18 cellular contexts compared by ENCODE assay signal in the genomic region with DNA sequence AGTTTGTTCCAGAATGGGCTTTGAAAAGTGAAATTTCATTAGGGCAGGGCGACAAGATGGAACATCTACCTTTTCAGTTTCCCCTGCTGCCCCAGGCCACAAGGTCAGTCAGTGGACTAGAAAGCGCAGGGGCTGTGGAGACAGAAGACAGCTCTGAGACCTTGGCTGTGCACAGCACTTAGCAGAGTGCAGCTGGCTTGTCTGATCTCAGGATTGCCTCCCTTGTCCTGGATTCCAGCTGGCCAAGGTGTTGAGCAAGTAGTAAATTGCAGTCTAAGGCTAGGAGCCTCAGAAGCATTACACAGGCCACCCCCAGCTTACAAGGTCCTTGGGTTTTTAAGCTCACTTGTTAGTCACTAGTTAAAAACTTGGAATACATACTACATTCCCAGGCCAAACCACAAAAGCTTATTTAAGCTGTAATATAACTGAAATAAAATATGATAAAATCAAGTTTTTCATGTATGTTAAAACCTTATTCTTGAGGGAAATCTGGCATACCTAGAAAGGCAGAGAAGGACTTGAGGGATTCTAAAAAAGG.
DNase-seq lines count a peak whose midpoint lies in the region; FAIRE-seq and TF ChIP-seq lines count a peak whose summit lies in the region.
"Had no signal": no experiment of that assay in that cellular context is flagged by ENCODE, and none has a peak within 500 bp of the region (broad histone marks: within the 10 kb centered on the region; RNA-seq: fewer than 3 reads in every experiment).

No MANE protein-coding gene starts in this region.

- H3K4ac ChIP-seq in mesenchymal stem cell (ENCODE audit: low read depth in 1 of 2, low read length in 2 of 2), result no peak overlapping the region

- H3K27ac Mint-ChIP-seq in immature natural killer cell, result no peak overlapping the region
- H3K27ac Mint-ChIP-seq: activated CD4-positive, alpha-beta T cell treated with anti-CD3 and anti-CD28 coated beads, Interleukin-2, amount 10 ng/mL, durations not matched to agents 24 days and 14 days; CD4-positive, alpha-beta memory T cell had no signal

- FAIRE-seq in H54 (lab: Jason Lieb, UNC), result no peak
- FAIRE-seq: RCC 7860, urothelium cell line had no signal

- H3K36me3 Mint-ChIP-seq in immature natural killer cell, result no peaks in the 10 kb centered on the region
- H3K36me3 Mint-ChIP-seq: CD4-positive, alpha-beta memory T cell had no signal

- H2BK5ac ChIP-seq in mesenchymal stem cell (ENCODE audit: low read depth, low read length, poor library complexity, severe bottlenecking), result no peak overlapping the region

- no peaks in the 10 kb centered on the region for H3K9me3 ChIP-seq in mesenchymal stem cell (ENCODE audit: control insufficient read depth, low read length)

- no peaks in the 10 kb centered on the region for H3K4me1 ChIP-seq in mesenchymal stem cell (ENCODE audit: control insufficient read depth, insufficient read depth, low read depth, low read length)

- 86% methylated on average over 2 of the region's 2 CpGs for WGBS in mesenchymal stem cell

- no peak overlapping the region for H3K9ac ChIP-seq in mesenchymal stem cell (ENCODE audit: low read length)

- peak overlapping the region in 1 of 2 experiments; percentile 42 for H2BK12ac ChIP-seq in mesenchymal stem cell (ENCODE audit: low read length in 2 of 2)

- H2BK120ac ChIP-seq in mesenchymal stem cell (ENCODE audit: low read depth, low read length), result no peak overlapping the region

- peak overlapping the region in 1 of 2 experiments; percentile 50 for H3K18ac ChIP-seq in mesenchymal stem cell (ENCODE audit: low read depth in 1 of 2, low read length in 2 of 2)

- no peak overlapping the region for H3K4me3 Mint-ChIP-seq in immature natural killer cell
- H3K4me3 Mint-ChIP-seq: activated CD4-positive, alpha-beta T cell treated with anti-CD3 and anti-CD28 coated beads, Interleukin-2, amount 10 ng/mL, durations not matched to agents 24 days and 14 days; CD4-positive, alpha-beta memory T cell had no signal

- peaks cover 0 to 10% (median 5%) of the 10 kb centered on the region in 3 donors for H3K27me3 Mint-ChIP-seq in immature natural killer cell (ENCODE audit: low read depth in 3 of 3)
- H3K27me3 Mint-ChIP-seq: activated CD4-positive, alpha-beta T cell treated with anti-CD3 and anti-CD28 coated beads, Interleukin-2, amount 10 ng/mL, durations not matched to agents 24 days and 14 days had no signal

- no peak for TF ChIP-seq CTCF in AG10803 (conservative IDR thresholded peaks at IDR 0.05; ENCODE audit: low read length)
- no peak for TF ChIP-seq CTCF in cardiac fibroblast (IDR thresholded peaks at IDR 0.05; ENCODE audit: low read depth, low read length)
- TF ChIP-seq CTCF in GM10266 (IDR thresholded peaks at IDR 0.05; ENCODE audit: control insufficient read depth, insufficient read depth, low read depth, missing control alignments), result no peak

- DNase-seq in AG10803 (ENCODE audit: low read depth) (peak; percentile 55), M059J (ENCODE audit: low read depth) (peak; percentile 72), cardiac fibroblast (ENCODE audit: low read depth in 2 of 2) (peak; percentile 2 to 25), mesenchymal stem cell (peak; percentile 80), H54 (ENCODE audit: insufficient read length, low spot score) (no peak), immature natural killer cell (no peak), ureter (ENCODE audit: low spot score) (no peak), GM10266 (ENCODE audit: extremely low spot score) (no peak)
- DNase-seq: activated CD4-positive, alpha-beta T cell treated with anti-CD3 and anti-CD28 coated beads, Interleukin-2, amount 10 ng/mL, durations not matched to agents 24 days and 14 days; activated effector memory CD4-positive, alpha-beta T cell treated with anti-CD3 and anti-CD28 coated beads, Interleukin-2, amount 50 U/mL, for 16 hours; amygdala; CD4-positive, alpha-beta memory T cell; foreskin melanocyte; NCI-H187 treated with DMSO at 0.1 percent for 48 hours; NCI-H345; substantia nigra had no signal

- TF ChIP-seq POLR2A in H54 (IDR thresholded peaks at IDR 0.05; ENCODE audit: low read depth, low read length), result no peak

- no peak overlapping the region for H3K27ac ChIP-seq in mesenchymal stem cell (ENCODE audit: low read length, poor library complexity, severe bottlenecking)

- no peak overlapping the region for H4K91ac ChIP-seq in mesenchymal stem cell (ENCODE audit: low read length)

- no peaks in the 10 kb centered on the region for H3K27me3 ChIP-seq in mesenchymal stem cell (ENCODE audit: control insufficient read depth in 1 of 2, insufficient read depth in 1 of 2, low read length in 2 of 2)

- H4K8ac ChIP-seq in mesenchymal stem cell (ENCODE audit: low read length), result peak overlapping the region; percentile 82

- H3K79me1 ChIP-seq in mesenchymal stem cell (replicated peaks; ENCODE audit: low read length, poor library complexity, severe bottlenecking), result no peaks in the 10 kb centered on the region

- no peak overlapping the region for H3K14ac ChIP-seq in mesenchymal stem cell (ENCODE audit: low read length in 2 of 2)

- no peak overlapping the region for H3K23ac ChIP-seq in mesenchymal stem cell (ENCODE audit: low read length in 2 of 2)

- no peaks in the 10 kb centered on the region for H3K9me3 Mint-ChIP-seq in immature natural killer cell
- H3K9me3 Mint-ChIP-seq: activated CD4-positive, alpha-beta T cell treated with anti-CD3 and anti-CD28 coated beads, Interleukin-2, amount 10 ng/mL, durations not matched to agents 24 days and 14 days; CD4-positive, alpha-beta memory T cell had no signal

- H3K36me3 ChIP-seq in mesenchymal stem cell (ENCODE audit: control insufficient read depth in 1 of 2, insufficient read depth in 2 of 2, low read depth in 1 of 2, low read length in 2 of 2), result no peaks in the 10 kb centered on the region

- H2AK5ac ChIP-seq in mesenchymal stem cell (ENCODE audit: low read length, severe bottlenecking), result no peak overlapping the region

- H3K4me3 ChIP-seq in AG10803 (ENCODE audit: low read length), result no peak overlapping the region
- H3K4me3 ChIP-seq in cardiac fibroblast (replicated peaks in 1 of 2; ENCODE audit: low read depth in 2 of 2, low read length in 2 of 2), result no peak overlapping the region
- H3K4me3 ChIP-seq in mesenchymal stem cell (ENCODE audit: insufficient read depth in 1 of 2, low read depth in 1 of 2, low read length in 2 of 2), result no peak overlapping the region

- H2AFZ ChIP-seq in mesenchymal stem cell (ENCODE audit: low read depth, low read length), result no peak overlapping the region

- H2BK15ac ChIP-seq in mesenchymal stem cell (ENCODE audit: low read depth, poor library complexity, severe bottlenecking), result no peak overlapping the region

- H3K4me1 Mint-ChIP-seq in immature natural killer cell, result no peaks in the 10 kb centered on the region
- H3K4me1 Mint-ChIP-seq: activated CD4-positive, alpha-beta T cell treated with anti-CD3 and anti-CD28 coated beads, Interleukin-2, amount 10 ng/mL, durations not matched to agents 24 days and 14 days had no signal

- no peak overlapping the region for H3K4me2 ChIP-seq in mesenchymal stem cell (ENCODE audit: low read length, poor library complexity, severe bottlenecking)

Comparison
In these comparisons a context has a peak if more than half of its experiments do, and no peak if none do; other contexts are left out.
1. DNase-seq: peak in AG10803 (single experiment), M059J (single experiment), cardiac fibroblast (2 of 2) and mesenchymal stem cell (single experiment); none in H54 (single experiment), immature natural killer cell (0 of 3), ureter (single experiment) and GM10266 (single experiment).